1 cellular context compared by ENCODE assay signal in genomic region chr3:186021673-186022362, GRCh38.
TF ChIP-seq lines count a peak whose summit lies in the region.

No MANE protein-coding gene starts in this region.

TF ChIP-seq in SK-N-SH treated with all-trans-retinoic acid at 6 μM for 48 hours, 23 proteins besides CTCF, POLR2A, EP300 and RAD21 (continued from another document):
- TF ChIP-seq PATZ1 (CRISPR knock-in tag; IDR thresholded peaks at IDR 0.05; ENCODE audit: borderline replicate concordance) = no peak
TF ChIP-seq in SK-N-SH treated with all-trans-retinoic acid at 6 μM for 48 hours: peak in this region for 3.
